ENCODE assay signal across 21 cellular contexts in genomic region chr2:69717902-69718301, GRCh38. TPM values are rescaled to one million over a fixed set of nuclear protein-coding genes. Genes with fewer than 3 reads are reported as not detected.
DNase-seq lines count a peak whose midpoint lies in the region; ATAC-seq and TF ChIP-seq lines count a peak whose summit lies in the region.
"Had no signal": no experiment of that assay in that cellular context is flagged by ENCODE, and none has a peak within 500 bp of the region (broad histone marks: within the 10 kb centered on the region; RNA-seq: fewer than 3 reads in every experiment).

No MANE protein-coding gene starts in this region.

- H2AK9ac ChIP-seq in IMR-90 (replicated peaks; ENCODE audit: low read depth, low read length, poor library complexity): no peak overlapping the region

- intact Hi-C loops in IMR-90 (cut with micrococcal nuclease): no loop called here
- intact Hi-C loops in psoas muscle (cut with DNase I): loop anchor here in 1 of 2 donors (10.0 kb wide), 1 partner anchor 343 kb away; no protein-coding TSS in a partner anchor

- H3K79me1 ChIP-seq in IMR-90 (ENCODE audit: low read depth in 1 of 2, low read length in 2 of 2) (0 out of 4 replicates have a peak, but pooled peaks cover 0 to 5% of the 10 kb centered on the region in 2 experiments), trophoblast cell (ENCODE audit: low read length) (no peaks in the 10 kb centered on the region)

- no peak overlapping the region for H2BK15ac ChIP-seq in IMR-90 (ENCODE audit: low read depth, low read length)

- TF ChIP-seq CTCF in IMR-90 (conservative IDR thresholded peaks at IDR 0.05; ENCODE audit: low read depth, low read length) (no peak), choroid plexus epithelial cell (conservative IDR thresholded peaks at IDR 0.05; ENCODE audit: low read depth, low read length) (no peak), psoas muscle (IDR thresholded peaks at IDR 0.05) (no peak)

- no peak overlapping the region for H3K27ac ChIP-seq in IMR-90 (ENCODE audit: insufficient read depth, low read length)
- peak overlapping the region; percentile 31 for H3K27ac ChIP-seq in trophoblast cell (ENCODE audit: low read depth, low read length)
- no peak overlapping the region for H3K27ac ChIP-seq in psoas muscle
- H3K27ac ChIP-seq: body of pancreas, gastroesophageal sphincter, uterus had no signal

- H3K23ac ChIP-seq in IMR-90 (ENCODE audit: low read depth, low read length) (no peak overlapping the region), trophoblast cell (ENCODE audit: low read length) (no peak overlapping the region)

- H3K18ac ChIP-seq in IMR-90 (ENCODE audit: low read depth, low read length) (no peak overlapping the region), trophoblast cell (ENCODE audit: low read length) (no peak overlapping the region)

- ATAC-seq in GM18867 (IDR thresholded peaks at IDR 0.05; ENCODE audit: unreplicated experiment): peak; percentile 51
- no peak for ATAC-seq in IMR-90 (ENCODE audit: low read depth)
- ATAC-seq in psoas muscle: no peak
- ATAC-seq: activated T-helper 17 cell treated with anti-CD3 and anti-CD28 coated beads, Interleukin-2, amount 50 U/mL, for 72 hours; body of pancreas; effector memory CD8-positive, alpha-beta T cell; gastroesophageal sphincter; HCT116; naive thymus-derived CD8-positive, alpha-beta T cell had no signal

- H2AK5ac ChIP-seq in IMR-90 (ENCODE audit: low read depth, low read length) (no peak overlapping the region), trophoblast cell (ENCODE audit: low read length) (no peak overlapping the region)

- H2BK20ac ChIP-seq in IMR-90 (ENCODE audit: low read depth, low read length): no peak overlapping the region

- H3K4me1 ChIP-seq in IMR-90 (ENCODE audit: control insufficient read depth, insufficient read depth, low read length) (0 out of 2 replicates have a peak, but pooled peaks cover 3% of the 10 kb centered on the region), trophoblast cell (ENCODE audit: control insufficient read depth in 1 of 2, insufficient read depth in 2 of 2, low read length in 2 of 2) (peaks cover 6 to 18% of the 10 kb centered on the region in 2 experiments), psoas muscle (peaks cover 3% of the 10 kb centered on the region)
- H3K4me1 ChIP-seq: uterus had no signal

- H2BK5ac ChIP-seq in IMR-90 (ENCODE audit: low read depth, low read length, poor library complexity, severe bottlenecking) (no peak overlapping the region), trophoblast cell (ENCODE audit: low read depth, low read length, poor library complexity) (no peak overlapping the region)

- H3K9ac ChIP-seq in IMR-90 (ENCODE audit: low read depth, low read length) (no peak overlapping the region), trophoblast cell (ENCODE audit: low read length) (no peak overlapping the region)

- no peak overlapping the region for H3K4me2 ChIP-seq in IMR-90 (ENCODE audit: low read depth, low read length)
- peak overlapping the region; percentile 31 for H3K4me2 ChIP-seq in trophoblast cell (ENCODE audit: low read length)

- CTCF ChIA-PET in IMR-90 (lab: Yijun Ruan, JAX): no interaction called here

- no peaks in the 10 kb centered on the region for H3K27me3 ChIP-seq in IMR-90 (ENCODE audit: control insufficient read depth, insufficient read depth, low read length)
- H3K27me3 ChIP-seq in trophoblast cell (ENCODE audit: insufficient read depth, low read length): no peaks in the 10 kb centered on the region
- H3K27me3 ChIP-seq in psoas muscle (ENCODE audit: insufficient read depth in 3 of 3, low read length in 2 of 3): no peaks in the 10 kb centered on the region
- H3K27me3 ChIP-seq: body of pancreas, gastroesophageal sphincter, uterus had no signal

- no peak overlapping the region for H4K12ac ChIP-seq in trophoblast cell (ENCODE audit: low read depth, low read length)

- H4K5ac ChIP-seq in IMR-90 (ENCODE audit: low read depth, low read length): no peak overlapping the region

- H4K91ac ChIP-seq in IMR-90 (ENCODE audit: insufficient read depth, low read depth, low read length): no peak overlapping the region
- H4K91ac ChIP-seq in trophoblast cell (ENCODE audit: low read depth, low read length): no peak overlapping the region

- peaks cover 2% of the 10 kb centered on the region for H3K79me2 ChIP-seq in trophoblast cell (ENCODE audit: control insufficient read depth, insufficient read depth, low read length, poor library complexity)

- H2BK120ac ChIP-seq in IMR-90 (ENCODE audit: low read depth, low read length) (no peak overlapping the region), trophoblast cell (ENCODE audit: insufficient read depth, low read length, poor library complexity) (no peak overlapping the region)

- no CpG with 5 or more reads among the region's 1 CpG for WGBS in IMR-90 (ENCODE audit: extremely low coverage in 2 of 2, insufficient read length in 1 of 2), 2 experiments
- WGBS in trophoblast cell (ENCODE audit: extremely low coverage, insufficient coverage, insufficient read length): no CpG with 5 or more reads among the region's 1 CpG
- 41 to 74% (median 57%) methylated on average over 1 of the region's 1 CpG for WGBS in psoas muscle, 3 donors

- no peak overlapping the region for H3K4ac ChIP-seq in IMR-90 (ENCODE audit: low read depth, low read length)
- no peak overlapping the region for H3K4ac ChIP-seq in trophoblast cell (ENCODE audit: low read depth, low read length)

- H4K8ac ChIP-seq in IMR-90 (ENCODE audit: low read depth in 2 of 2, low read length in 2 of 2) (no peak overlapping the region), trophoblast cell (ENCODE audit: low read depth, low read length) (no peak overlapping the region)

- no peak for TF ChIP-seq POLR2A in IMR-90 (IDR thresholded peaks at IDR 0.05; ENCODE audit: low read depth, low read length)

- H3K56ac ChIP-seq in IMR-90 (ENCODE audit: extremely low read depth, insufficient read depth, low read length): no peak overlapping the region

- BruUV-seq in IMR-90 (replicated peaks; lab: Mats Ljungman, UMichigan): no TSS peak

- POLR2A ChIA-PET in IMR-90 (lab: Charles Lee; ENCODE audit: unreplicated experiment): no interaction called here

- peaks cover 12% of the 10 kb centered on the region for H3K9me1 ChIP-seq in IMR-90 (ENCODE audit: insufficient read depth, low read length)

- H3K36me3 ChIP-seq in IMR-90 (ENCODE audit: control insufficient read depth, insufficient read depth, low read length) (no peaks in the 10 kb centered on the region), trophoblast cell (ENCODE audit: control insufficient read depth in 1 of 2, insufficient read depth in 2 of 2, low read length in 2 of 2) (no peaks in the 10 kb centered on the region), psoas muscle (ENCODE audit: insufficient read depth in 1 of 2, low read depth in 1 of 2) (no peaks in the 10 kb centered on the region)
- H3K36me3 ChIP-seq: gastroesophageal sphincter, uterus had no signal

- H2AFZ ChIP-seq in IMR-90 (replicated peaks; ENCODE audit: low read length, poor library complexity) (no peak overlapping the region), trophoblast cell (ENCODE audit: insufficient read depth, low read length, poor library complexity) (no peak overlapping the region)

- no peak overlapping the region for H3K4me3 ChIP-seq in IMR-90 (ENCODE audit: insufficient read depth, low read depth, low read length)
- no peak overlapping the region for H3K4me3 ChIP-seq in choroid plexus epithelial cell (ENCODE audit: low read depth, low read length)
- H3K4me3 ChIP-seq in trophoblast cell (ENCODE audit: low read depth, low read length): no peak overlapping the region
- H3K4me3 ChIP-seq in psoas muscle: no peak overlapping the region
- H3K4me3 ChIP-seq: body of pancreas, gastroesophageal sphincter, uterus had no signal

- H3K14ac ChIP-seq in IMR-90 (replicated peaks; ENCODE audit: low read depth, low read length) (no peak overlapping the region), trophoblast cell (ENCODE audit: low read length) (no peak overlapping the region)

- no peak overlapping the region for H2BK12ac ChIP-seq in trophoblast cell (ENCODE audit: low read length)

- H4K20me1 ChIP-seq in IMR-90 (ENCODE audit: insufficient read depth, low read length): no peaks in the 10 kb centered on the region

- dilution Hi-C loops in IMR-90 (cut with HindIII; ENCODE audit: low sequenced_read_pairs, unreplicated experiment): no loop called here

- no peak for TF ChIP-seq RAD21 in IMR-90 (IDR thresholded peaks at IDR 0.05; ENCODE audit: low read length)

- DNase-seq in IMR-90: peak; percentile 60
- peak; percentile 87 for DNase-seq in choroid plexus epithelial cell (ENCODE audit: low read depth)
- no peak for DNase-seq in trophoblast cell
- no peak for DNase-seq in NCI-H526 (lab: John Stamatoyannopoulos, UW)
- DNase-seq in activated naive CD4-positive, alpha-beta T cell treated with Interleukin-2 at 50 U/mL for 16 hours: no peak
- no peak for DNase-seq in psoas muscle
- no peak for DNase-seq in NCI-H1436 (lab: John Stamatoyannopoulos, UW)
- DNase-seq: body of pancreas; C1 segment of cervical spinal cord; effector memory CD8-positive, alpha-beta T cell; naive thymus-derived CD8-positive, alpha-beta T cell; NCI-H1105 treated with DMSO at 0.1 percent for 48 hours; NCI-H524 treated with DMSO at 0.1 percent for 48 hours; RPMI8226; stimulated activated CD4-positive, alpha-beta T cell treated with anti-CD3 and anti-CD28 coated beads, Interleukin-4, amount 100 ng/mL, for 4 hours; stimulated activated naive CD4-positive, alpha-beta T cell; uterus had no signal

- in situ Hi-C loops in IMR-90 (cut with MboI; ENCODE audit: low sequenced_read_pairs): no loop called here

- no peaks in the 10 kb centered on the region for H3K9me3 ChIP-seq in IMR-90 (ENCODE audit: control insufficient read depth, insufficient read depth, low read length)
- peaks cover 3% of the 10 kb centered on the region for H3K9me3 ChIP-seq in trophoblast cell (ENCODE audit: insufficient read depth, low read depth, low read length)
- no peaks in the 10 kb centered on the region for H3K9me3 ChIP-seq in psoas muscle
- H3K9me3 ChIP-seq: body of pancreas, gastroesophageal sphincter, uterus had no signal

TF ChIP-seq in IMR-90, 13 proteins besides CTCF, POLR2A, EP300 and RAD21 (continues in another document):
- TF ChIP-seq BHLHE40 (IDR thresholded peaks at IDR 0.05; ENCODE audit: low read depth, low read length) (no peak), MXI1 (IDR thresholded peaks at IDR 0.05; ENCODE audit: borderline replicate concordance, low read depth, low read length) (no peak), NFE2L2 (IDR thresholded peaks at IDR 0.05; ENCODE audit: low read depth, low read length) (no peak), MAFK (IDR thresholded peaks at IDR 0.05; ENCODE audit: low read depth, low read length) (no peak), CHD1 (IDR thresholded peaks at IDR 0.05; ENCODE audit: low read depth, low read length) (no peak), CEBPB (IDR thresholded peaks at IDR 0.05; ENCODE audit: low read depth, low read length) (no peak)

RNA-seq across cellular contexts. Expression of gene ANXA4, which starts 24.0 kb away (rescaled TPM):
- total RNA-seq in IMR-90 (2012; rRNA removed): 22.2 and 25.8 TPM in 2 replicates
- 72.0 and 113 TPM in 2 replicates for polyA plus RNA-seq in IMR-90 (2012; rRNA removed)
- polyA plus RNA-seq in IMR-90 (2012; cell fraction: cytosol; rRNA removed): 21.8 and 32.1 TPM in 2 replicates
- polyA plus RNA-seq in IMR-90 (2012; cell fraction: nucleus; rRNA removed; ENCODE audit: low replicate concordance): 18.7 and 28.6 TPM in 2 replicates
- 68.4 and 70.7 TPM in 2 replicates for polyA plus RNA-seq in trophoblast cell (2013)
- 10 to 100 TPM; 19.4 to 29.0 (median 23.4) TPM for total RNA-seq in psoas muscle
- 10 to 100 TPM; 13.2 to 17.0 (median 13.2) TPM for polyA plus RNA-seq in psoas muscle

Comparison
In these comparisons a context has a peak if more than half of its experiments do, and no peak if none do; other contexts are left out.
1. DNase-seq: peak in IMR-90 (single experiment) and choroid plexus epithelial cell (single experiment); none in trophoblast cell (0 of 2), NCI-H526 (0 of 2), activated naive CD4-positive, alpha-beta T cell treated with Interleukin-2 at 50 U/mL for 16 hours (single experiment), psoas muscle (0 of 2) and NCI-H1436 (single experiment).